Comparison of ENCODE assay signal across 1 cellular context in the genomic region with DNA sequence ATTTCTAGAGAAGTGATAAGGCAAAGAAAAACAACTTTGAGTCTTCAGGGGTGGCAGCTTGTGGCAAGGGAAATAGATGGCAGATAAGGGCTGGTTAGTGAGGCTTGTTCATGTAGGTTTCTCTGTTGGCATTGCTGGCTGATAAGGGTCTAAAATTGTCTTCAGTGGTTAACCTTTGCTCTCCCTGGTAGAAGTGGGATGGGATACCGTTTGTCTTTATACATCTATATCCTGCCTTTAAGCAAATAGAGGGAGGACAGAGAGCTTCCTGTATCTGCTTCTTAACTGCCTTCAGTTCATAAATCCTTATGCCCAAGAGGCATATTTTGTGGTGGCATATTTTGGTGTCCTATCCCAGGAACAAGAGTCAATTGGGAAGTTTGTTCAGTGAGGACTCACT.
TF ChIP-seq lines count a peak whose summit lies in the region.

No MANE protein-coding gene starts in this region.

TF ChIP-seq in HepG2, 621 proteins besides CTCF, POLR2A, EP300 and RAD21 (continued from another document):
- TF ChIP-seq NR1H2 (CRISPR knock-in tag; IDR thresholded peaks at IDR 0.05; ENCODE audit: borderline replicate concordance, low read depth), result no peak
- no peak for TF ChIP-seq ZBTB38 (CRISPR knock-in tag; IDR thresholded peaks at IDR 0.05)
- TF ChIP-seq, protein P1, sequence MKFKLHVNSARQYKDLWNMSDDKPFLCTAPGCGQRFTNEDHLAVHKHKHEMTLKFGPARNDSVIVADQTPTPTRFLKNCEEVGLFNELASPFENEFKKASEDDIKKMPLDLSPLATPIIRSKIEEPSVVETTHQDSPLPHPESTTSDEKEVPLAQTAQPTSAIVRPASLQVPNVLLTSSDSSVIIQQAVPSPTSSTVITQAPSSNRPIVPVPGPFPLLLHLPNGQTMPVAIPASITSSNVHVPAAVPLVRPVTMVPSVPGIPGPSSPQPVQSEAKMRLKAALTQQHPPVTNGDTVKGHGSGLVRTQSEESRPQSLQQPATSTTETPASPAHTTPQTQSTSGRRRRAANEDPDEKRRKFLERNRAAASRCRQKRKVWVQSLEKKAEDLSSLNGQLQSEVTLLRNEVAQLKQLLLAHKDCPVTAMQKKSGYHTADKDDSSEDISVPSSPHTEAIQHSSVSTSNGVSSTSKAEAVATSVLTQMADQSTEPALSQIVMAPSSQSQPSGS (CRISPR knock-in tag; IDR thresholded peaks at IDR 0.05), result no peak
- TF ChIP-seq NFRKB (IDR thresholded peaks at IDR 0.05), result no peak
- TF ChIP-seq KAT8 (CRISPR knock-in tag; IDR thresholded peaks at IDR 0.05), result no peak
- TF ChIP-seq, protein P2, sequence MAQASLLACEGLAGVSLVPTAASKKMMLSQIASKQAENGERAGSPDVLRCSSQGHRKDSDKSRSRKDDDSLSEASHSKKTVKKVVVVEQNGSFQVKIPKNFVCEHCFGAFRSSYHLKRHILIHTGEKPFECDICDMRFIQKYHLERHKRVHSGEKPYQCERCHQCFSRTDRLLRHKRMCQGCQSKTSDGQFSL (CRISPR knock-in tag; IDR thresholded peaks at IDR 0.05), result no peak
- TF ChIP-seq ZNF777 (CRISPR knock-in tag; IDR thresholded peaks at IDR 0.05), result no peak
- no peak for TF ChIP-seq ZNF589 (CRISPR knock-in tag; conservative IDR thresholded peaks at IDR 0.05)
TF ChIP-seq in HepG2: peak in this region for 0.
